Comparison of ENCODE assay signal across 7 cellular contexts in the genomic region with DNA sequence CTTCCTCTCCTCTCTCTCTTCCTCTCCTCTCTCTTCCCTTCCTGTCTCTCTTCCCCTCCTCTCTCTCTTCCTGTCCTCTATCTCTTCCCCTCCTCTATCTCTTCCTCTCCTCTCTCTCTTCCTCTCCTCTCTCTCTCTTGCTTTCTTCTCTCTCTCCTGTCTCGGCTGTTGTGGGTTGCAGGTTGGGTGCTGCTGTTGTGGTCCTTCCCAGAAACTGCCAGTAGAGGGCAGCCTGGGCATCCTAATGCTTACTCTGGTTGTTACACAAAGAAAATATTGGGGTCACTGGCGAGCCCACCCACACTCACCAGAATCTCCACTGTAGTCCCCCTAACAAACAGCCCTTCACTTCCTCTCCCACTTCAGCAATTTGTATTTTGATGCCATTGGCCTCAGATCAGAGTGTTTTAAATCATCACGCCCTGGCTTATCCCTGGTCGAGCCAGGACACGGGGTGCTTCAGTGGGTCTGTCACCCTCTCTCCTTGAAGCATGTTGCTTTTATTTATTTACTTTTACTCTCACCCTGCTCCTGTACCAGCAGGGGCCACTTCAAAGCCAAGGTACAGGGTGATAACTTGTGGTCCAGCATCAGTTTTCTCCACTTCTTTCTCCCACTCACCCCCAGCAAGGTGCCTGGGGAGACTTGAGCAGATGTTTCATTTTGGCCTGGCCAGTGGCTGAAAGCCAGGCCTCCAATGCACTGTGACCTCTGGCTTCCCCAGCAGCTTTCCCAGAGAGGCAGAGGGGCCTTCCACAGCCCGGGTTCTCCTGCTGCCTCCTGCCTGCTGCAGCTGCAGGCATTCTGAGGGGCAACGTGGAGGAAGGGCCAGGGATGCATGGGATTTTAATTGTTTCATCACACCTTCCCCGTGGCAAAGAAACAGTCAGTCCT. TPM values are rescaled to one million over a fixed set of nuclear protein-coding genes. Genes with fewer than 3 reads are reported as not detected.
DNase-seq lines count a peak whose midpoint lies in the region; ATAC-seq and TF ChIP-seq lines count a peak whose summit lies in the region.

No MANE protein-coding gene starts in this region.

- ATAC-seq in stimulated activated naive B cell treated with anti-CD40 and anti-IgM and Interleukin-4, amounts not matched to agents 10 μg/mL and 1 μg/mL and 100 μg/mL, for 72 hours (replicated peaks), result peak; percentile 54 to 69
- ATAC-seq in GM21723 (IDR thresholded peaks at IDR 0.05; ENCODE audit: unreplicated experiment), result no peak

- H3K4me1 Mint-ChIP-seq in stimulated activated naive B cell treated with anti-CD40 and anti-IgM and Interleukin-4, amounts not matched to agents 10 μg/mL and 1 μg/mL and 100 μg/mL, for 72 hours, result peaks cover 13 to 18% of the 10 kb centered on the region in 2 donors

- H3K9me3 Mint-ChIP-seq in stimulated activated naive B cell treated with anti-CD40 and anti-IgM and Interleukin-4, amounts not matched to agents 10 μg/mL and 1 μg/mL and 100 μg/mL, for 72 hours, result no peaks in the 10 kb centered on the region

- no peak for DNase-seq in GM06990 (ENCODE audit: extremely low read depth, insufficient read length)
- DNase-seq in central memory CD4-positive, alpha-beta T cell, result peak; percentile 55
- no peak for DNase-seq in stimulated activated naive B cell treated with anti-CD40 and anti-IgM and Interleukin-4, amounts not matched to agents 10 μg/mL and 1 μg/mL and 100 μg/mL, for 72 hours

- WGBS in liver, result 52% methylated on average over 8 of the region's 8 CpGs

- no peak for TF ChIP-seq EP300 in Ishikawa (IDR thresholded peaks at IDR 0.05; ENCODE audit: borderline replicate concordance)

- H3K27ac Mint-ChIP-seq in stimulated activated naive B cell treated with anti-CD40 and anti-IgM and Interleukin-4, amounts not matched to agents 10 μg/mL and 1 μg/mL and 100 μg/mL, for 72 hours, result no peak overlapping the region

- peaks cover 18 to 23% of the 10 kb centered on the region in 2 donors for H3K27me3 Mint-ChIP-seq in stimulated activated naive B cell treated with anti-CD40 and anti-IgM and Interleukin-4, amounts not matched to agents 10 μg/mL and 1 μg/mL and 100 μg/mL, for 72 hours

- no peaks in the 10 kb centered on the region for H3K9me3 ChIP-seq in liver (ENCODE audit: control insufficient read depth in 4 of 4, low read length in 3 of 4)

- TF ChIP-seq CTCF in GM06990 (IDR thresholded peaks at IDR 0.05; ENCODE audit: insufficient read depth, low read length, poor library complexity, severe bottlenecking) (peak; percentile 78), WI38 (IDR thresholded peaks at IDR 0.05; ENCODE audit: low read depth, low read length) (peak; percentile 90), liver (IDR thresholded peaks at IDR 0.05; ENCODE audit: low read depth, low read length, missing input control) (peak; percentile 85)

- H3K36me3 ChIP-seq in GM06990 (ENCODE audit: control insufficient read depth, insufficient read depth, low read length) (peaks cover 10% of the 10 kb centered on the region; the same call in 1 of the 2 replicates), liver (ENCODE audit: control insufficient read depth in 4 of 4, insufficient read depth in 3 of 4, low read depth in 1 of 4, low read length in 3 of 4) (peaks cover 0 to 7% (median 5%) of the 10 kb centered on the region in 4 donors)

- peaks cover 3 to 33% (median 26%) of the 10 kb centered on the region in 4 donors for H3K4me1 ChIP-seq in liver (ENCODE audit: control insufficient read depth in 4 of 4, insufficient read depth in 4 of 4, low read length in 3 of 4)

- H3K4me3 Mint-ChIP-seq in stimulated activated naive B cell treated with anti-CD40 and anti-IgM and Interleukin-4, amounts not matched to agents 10 μg/mL and 1 μg/mL and 100 μg/mL, for 72 hours, result no peak overlapping the region

- H3K4me3 ChIP-seq in GM06990 (replicated peaks; ENCODE audit: low read depth, low read length), result no peak overlapping the region
- H3K4me3 ChIP-seq in WI38 (ENCODE audit: low read depth, low read length), result no peak overlapping the region
- H3K4me3 ChIP-seq in liver (ENCODE audit: low read depth in 1 of 3, low read length in 3 of 3), result no peak overlapping the region

- no peak overlapping the region for H3K9ac ChIP-seq in liver (ENCODE audit: low read depth in 1 of 2, low read length in 2 of 2)

- H3K36me3 Mint-ChIP-seq in stimulated activated naive B cell treated with anti-CD40 and anti-IgM and Interleukin-4, amounts not matched to agents 10 μg/mL and 1 μg/mL and 100 μg/mL, for 72 hours, result peaks cover 6 to 7% of the 10 kb centered on the region in 2 donors

- H3K27me3 ChIP-seq in GM06990 (replicated peaks; ENCODE audit: control insufficient read depth, insufficient read depth, low read length) (no peaks in the 10 kb centered on the region), liver (ENCODE audit: control insufficient read depth in 4 of 4, insufficient read depth in 4 of 4, low read length in 3 of 4) (no peaks in the 10 kb centered on the region)

- H3K27ac ChIP-seq in liver (ENCODE audit: low read depth in 1 of 2, low read length in 2 of 2), result no peak overlapping the region

- TF ChIP-seq RAD21 in Ishikawa (IDR thresholded peaks at IDR 0.05; ENCODE audit: low read depth) (peak; percentile 89), liver (IDR thresholded peaks at IDR 0.05) (peak; percentile 91)

TF ChIP-seq in Ishikawa, 13 proteins besides CTCF, POLR2A, EP300 and RAD21:
- no peak for TF ChIP-seq NFIC (IDR thresholded peaks at IDR 0.05)

TF ChIP-seq in liver, 16 proteins besides CTCF, POLR2A, EP300 and RAD21:
- peak; percentile 57 for TF ChIP-seq NR2F2 (IDR thresholded peaks at IDR 0.05)
- TF ChIP-seq EGR1 (IDR thresholded peaks at IDR 0.05; ENCODE audit: low read depth in 2 of 2), result no peak
- TF ChIP-seq FOXA1 (IDR thresholded peaks at IDR 0.05), result peak; percentile 29
- no peak for TF ChIP-seq HNF4A (conservative IDR thresholded peaks at IDR 0.05)

RNA-seq across cellular contexts. Expression of gene MMP15, which starts 4.7 kb away (rescaled TPM):
- total RNA-seq in liver, result 10 to 100 TPM; 14.2 to 38.8 TPM
- 10 to 100 TPM in 1 of 2 donors, 1 to 10 TPM in 1; 7.0 to 28.7 TPM for polyA plus RNA-seq in liver

RNA-seq across cellular contexts. Expression of gene USB1, which starts 19.7 kb away (rescaled TPM):
- total RNA-seq in liver, result 10 to 100 TPM in 1 of 2 donors, 1 to 10 TPM in 1; 8.9 to 40.7 TPM
- 10 to 100 TPM; 23.7 to 32.8 TPM for polyA plus RNA-seq in liver

RNA-seq across cellular contexts. Expression of gene ZNF319, which starts 20.4 kb away (rescaled TPM):
- total RNA-seq in liver, result 1 to 10 TPM; 2.6 TPM
- 1 to 10 TPM in 1 of 2 donors, under 1 TPM in 1; 0.64 to 3.4 TPM for polyA plus RNA-seq in liver

RNA-seq across cellular contexts. Expression of gene CNGB1, which starts 49.9 kb away (rescaled TPM):
- total RNA-seq in liver, result under 1 TPM; under 0.01 TPM
- polyA plus RNA-seq in liver, result not detected
